8 cellular contexts compared by ENCODE assay signal in the genomic region with DNA sequence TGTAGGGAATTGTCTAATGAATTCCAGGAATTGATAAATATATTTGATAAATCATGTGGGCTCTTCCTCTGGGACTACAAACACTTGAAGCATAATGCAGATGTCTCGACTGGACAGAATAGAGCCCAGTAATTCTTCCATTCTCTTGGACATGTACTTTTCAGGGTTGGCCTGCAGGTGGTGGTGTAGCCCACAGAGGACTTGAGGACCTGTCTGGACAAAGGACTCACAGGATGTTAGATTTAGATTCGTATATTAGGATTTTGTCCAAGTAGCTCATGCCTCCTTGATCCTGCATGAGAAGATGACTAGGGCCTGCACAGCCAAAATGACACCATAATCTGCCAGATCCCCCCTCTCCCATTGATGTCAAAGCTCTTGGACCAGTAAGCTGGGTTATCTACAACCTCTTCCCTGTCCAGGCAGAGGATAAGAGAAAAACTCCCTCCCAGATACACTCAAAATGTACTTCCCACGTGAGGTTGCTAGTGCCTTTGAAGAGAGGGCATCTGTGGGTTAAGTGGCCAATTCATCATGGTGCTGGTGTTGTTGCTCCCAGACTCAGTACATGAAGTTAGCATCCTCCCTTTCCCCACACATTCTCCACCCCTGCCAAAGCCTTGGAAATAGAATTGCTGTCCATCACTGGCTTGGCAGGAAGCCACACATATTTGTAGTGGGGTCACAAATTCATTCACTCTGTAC.
DNase-seq lines count a peak whose midpoint lies in the region; ATAC-seq and TF ChIP-seq lines count a peak whose summit lies in the region.

No MANE protein-coding gene starts in this region.

- H3F3A ChIP-seq in PC-9 (ENCODE audit: insufficient read depth, low read depth): no peaks in the 10 kb centered on the region

- no peaks in the 10 kb centered on the region for H3K27me3 ChIP-seq in PC-9 (ENCODE audit: insufficient read depth, low read depth)

- no TSS peak for BruUV-seq in PC-9 (replicated peaks; lab: Mats Ljungman, UMichigan)

- H4K20me1 ChIP-seq in PC-9 (ENCODE audit: insufficient read depth): no peaks in the 10 kb centered on the region

- no peak overlapping the region for H3K4me2 ChIP-seq in PC-9

- no peak overlapping the region for H2AFZ ChIP-seq in PC-9

- peaks cover 8% of the 10 kb centered on the region; the same call in 1 of the 2 replicates for H3K4me1 ChIP-seq in PC-9 (replicated peaks; ENCODE audit: insufficient read depth)

- no peak overlapping the region for H3K4me3 ChIP-seq in PC-9

- peak; percentile 74 for TF ChIP-seq CTCF in PC-9 (conservative IDR thresholded peaks at IDR 0.05)

- H3K79me2 ChIP-seq in PC-9 (ENCODE audit: low read depth): no peaks in the 10 kb centered on the region

- H3K9me2 ChIP-seq in PC-9 (ENCODE audit: insufficient read depth): no peaks in the 10 kb centered on the region

- POLR2A ChIA-PET in PC-9 (lab: Charles Lee; ENCODE audit: unreplicated experiment): no interaction called here

- CTCF ChIA-PET in PC-9 (lab: Charles Lee): interaction anchor here (1.5 kb wide), 1 partner anchor 391 kb away, joined by 3 read pairs; no protein-coding TSS in a partner anchor

- ATAC-seq in GM18867 (IDR thresholded peaks at IDR 0.05; ENCODE audit: unreplicated experiment): peak; percentile 83
- ATAC-seq in HG03521 (IDR thresholded peaks at IDR 0.05; ENCODE audit: unreplicated experiment): peak; percentile 70
- no peak for ATAC-seq in HG02870 (IDR thresholded peaks at IDR 0.05; ENCODE audit: unreplicated experiment)

- DNase-seq in Ammon's horn (ENCODE audit: low spot score) (peak; percentile 73), PC-9 (peak; percentile 35 to 53), glomerular endothelial cell (ENCODE audit: extremely low read depth, low read depth, low spot score) (peak; percentile 57), posterior cingulate gyrus (peak in 8 of 10 donors; percentile 25 to 93 (median 62))
- peak; percentile 47 for DNase-seq in activated naive CD4-positive, alpha-beta T cell treated with Interleukin-2 at 50 U/mL for 16 hours

- no peak overlapping the region for H3K27ac ChIP-seq in PC-9

- no peaks in the 10 kb centered on the region for H3K36me3 ChIP-seq in PC-9 (ENCODE audit: low read depth)

- H3K9me3 ChIP-seq in PC-9 (ENCODE audit: insufficient read depth, low read depth): no peaks in the 10 kb centered on the region

- intact Hi-C loops in PC-9 (cut with micrococcal nuclease; ENCODE audit: unreplicated experiment) (loop anchor here (1.0 to 5.0 kb wide), 4 partner anchors 315 to 705 kb away; no protein-coding TSS in a partner anchor), posterior cingulate gyrus (cut with DNase I) (loop anchor here (5.0 to 10.0 kb wide), 2 partner anchors 45 to 93 kb away; a partner anchor contains a TSS)
